7 cellular contexts compared by ENCODE assay signal in genomic region chr18:79529296-79529695, GRCh38.
"Had no signal": no experiment of that assay in that cellular context is flagged by ENCODE, and none has a peak within 500 bp of the region (broad histone marks: within the 10 kb centered on the region; RNA-seq: fewer than 3 reads in every experiment).

No MANE protein-coding gene starts in this region.

- H3K4me3 ChIP-seq: coronary artery, left ventricle myocardium inferior, tibial nerve had no signal

- H3K27ac Mint-ChIP-seq: activated CD8-positive, alpha-beta memory T cell treated with anti-CD3 and anti-CD28 coated beads, Interleukin-2, amount 10 ng/mL, durations not matched to agents 7 days and 5 days had no signal

- H3K27ac ChIP-seq: coronary artery, foreskin keratinocyte, left ventricle myocardium inferior had no signal

- H3K9me3 ChIP-seq: left ventricle myocardium inferior, tibial nerve had no signal

- FAIRE-seq: islet of Langerhans, TTC549 had no signal

- ATAC-seq: activated CD8-positive, alpha-beta memory T cell treated with anti-CD3 and anti-CD28 coated beads, Interleukin-2, amount 10 ng/mL, durations not matched to agents 7 days and 5 days had no signal

- H3K4me1 ChIP-seq: foreskin keratinocyte had no signal

- H3K27me3 ChIP-seq: tibial nerve had no signal

- H3K4me3 Mint-ChIP-seq: activated CD8-positive, alpha-beta memory T cell treated with anti-CD3 and anti-CD28 coated beads, Interleukin-2, amount 10 ng/mL, durations not matched to agents 7 days and 5 days had no signal
